Comparison of ENCODE assay signal across 16 cellular contexts in genomic region chr16:89759742-89760366, GRCh38. TPM values are rescaled to one million over a fixed set of nuclear protein-coding genes. Genes with fewer than 3 reads are reported as not detected.
DNase-seq lines count a peak whose midpoint lies in the region; ATAC-seq and TF ChIP-seq lines count a peak whose summit lies in the region.
"Had no signal": no experiment of that assay in that cellular context is flagged by ENCODE, and none has a peak within 500 bp of the region (broad histone marks: within the 10 kb centered on the region; RNA-seq: fewer than 3 reads in every experiment).

No MANE protein-coding gene starts in this region.

- H3K9ac ChIP-seq in HCT116 (ENCODE audit: low read length): no peak overlapping the region

- no peaks in the 10 kb centered on the region for H3K27me3 Mint-ChIP-seq in activated T-cell treated with anti-CD3 and anti-CD28 coated beads, Interleukin-2, amount 50 U/mL, for 24 hours
- no peaks in the 10 kb centered on the region for H3K27me3 Mint-ChIP-seq in central memory CD8-positive, alpha-beta T cell
- no peaks in the 10 kb centered on the region for H3K27me3 Mint-ChIP-seq in neural crest cell (ENCODE audit: low read depth)

- peaks cover 94% of the 10 kb centered on the region for H3K36me3 Mint-ChIP-seq in activated T-cell treated with anti-CD3 and anti-CD28 coated beads, Interleukin-2, amount 50 U/mL, for 24 hours (ENCODE audit: low read depth)
- H3K36me3 Mint-ChIP-seq in central memory CD8-positive, alpha-beta T cell (ENCODE audit: insufficient read depth): peaks cover 25% of the 10 kb centered on the region
- peaks cover 10% of the 10 kb centered on the region for H3K36me3 Mint-ChIP-seq in neural crest cell (ENCODE audit: low read depth)

- no peak overlapping the region for H3K4me2 ChIP-seq in HCT116 (ENCODE audit: low read length)

- TF ChIP-seq CTCF in HCT116 (IDR thresholded peaks at IDR 0.05 in 2 of 3, conservative IDR thresholded peaks at IDR 0.05 in 1 of 3; ENCODE audit: borderline replicate concordance in 1 of 3, insufficient read depth in 1 of 3, low read depth in 2 of 3, low read length in 2 of 3): no peak
- no peak for TF ChIP-seq CTCF in neural crest cell (conservative IDR thresholded peaks at IDR 0.05)
- TF ChIP-seq CTCF in coronary artery (IDR thresholded peaks at IDR 0.05): no peak

- ATAC-seq in HCT116: peak; percentile 56
- no peak for ATAC-seq in central memory CD8-positive, alpha-beta T cell (replicated peaks; ENCODE audit: extremely low read depth, poor library complexity, severe bottlenecking)

- DNase-seq in activated T-cell treated with anti-CD3 and anti-CD28 coated beads, Interleukin-2, amount 50 U/mL, for 24 hours: no peak
- no peak for DNase-seq in activated T-cell treated with anti-CD3 and anti-CD28 coated beads for 4 hours
- no peak for DNase-seq in HCT116 (ENCODE audit: low read depth, low spot score)
- DNase-seq in central memory CD8-positive, alpha-beta T cell (ENCODE audit: low spot score in 2 of 2): no peak
- no peak for DNase-seq in neural crest cell (ENCODE audit: low read depth, low spot score)
- no peak for DNase-seq in coronary artery (ENCODE audit: low spot score)
- DNase-seq in MG63: no peak
- no peak for DNase-seq in GM19238 (ENCODE audit: insufficient read length, low spot score)
- DNase-seq: anterior cingulate cortex, cortex of kidney, hippocampal formation, NCI-H1436, NCI-H446, SJCRH30 had no signal

- intact Hi-C loops in HCT116 (cut with micrococcal nuclease): no loop called here

- H2AFZ ChIP-seq in HCT116 (ENCODE audit: low read depth, low read length, poor library complexity, severe bottlenecking): no peak overlapping the region

- peak overlapping the region; percentile 86 for H3K27ac Mint-ChIP-seq in activated T-cell treated with anti-CD3 and anti-CD28 coated beads, Interleukin-2, amount 50 U/mL, for 24 hours
- no peak overlapping the region for H3K27ac Mint-ChIP-seq in central memory CD8-positive, alpha-beta T cell (ENCODE audit: low read depth)
- peak overlapping the region; percentile 27 for H3K27ac Mint-ChIP-seq in neural crest cell (ENCODE audit: unreplicated experiment)

- no peaks in the 10 kb centered on the region for H3K4me1 ChIP-seq in HCT116 (ENCODE audit: control insufficient read depth in 1 of 2, insufficient read depth in 2 of 2, low read length in 2 of 2)
- H3K4me1 ChIP-seq: prostate gland, SJCRH30 had no signal

- H3K9me2 ChIP-seq in HCT116 (ENCODE audit: insufficient read depth): no peaks in the 10 kb centered on the region

- H3K4me1 Mint-ChIP-seq in activated T-cell treated with anti-CD3 and anti-CD28 coated beads, Interleukin-2, amount 50 U/mL, for 24 hours (ENCODE audit: low read depth): peaks cover 33% of the 10 kb centered on the region
- peaks cover 33% of the 10 kb centered on the region for H3K4me1 Mint-ChIP-seq in central memory CD8-positive, alpha-beta T cell
- H3K4me1 Mint-ChIP-seq in neural crest cell: no peaks in the 10 kb centered on the region

- H3K36me3 ChIP-seq in HCT116 (ENCODE audit: control insufficient read depth in 1 of 2, insufficient read depth in 2 of 2, low read length in 2 of 2) (peaks cover 54 to 86% of the 10 kb centered on the region in 2 experiments), MG63 (peaks cover 11% of the 10 kb centered on the region)
- H3K36me3 ChIP-seq: prostate gland had no signal

- no peaks in the 10 kb centered on the region; the same call in 1 of the 2 replicates for H4K20me1 ChIP-seq in HCT116 (ENCODE audit: insufficient read depth)

- BruUV-seq in HCT116 (replicated peaks; lab: Mats Ljungman, UMichigan): no TSS peak

- CTCF ChIA-PET in HCT116 (lab: Charles Lee): no interaction called here

- H3K4me3 ChIP-seq in HCT116 (replicated peaks in 1 of 2; ENCODE audit: low read depth in 1 of 2, low read length in 2 of 2) (no peak overlapping the region), coronary artery (no peak overlapping the region), MG63 (no peak overlapping the region)
- H3K4me3 ChIP-seq: prostate gland, SJCRH30 had no signal

- H3K9me3 Mint-ChIP-seq in activated T-cell treated with anti-CD3 and anti-CD28 coated beads, Interleukin-2, amount 50 U/mL, for 24 hours: no peaks in the 10 kb centered on the region
- H3K9me3 Mint-ChIP-seq in central memory CD8-positive, alpha-beta T cell: no peaks in the 10 kb centered on the region
- H3K9me3 Mint-ChIP-seq in neural crest cell: no peaks in the 10 kb centered on the region

- POLR2A ChIA-PET in HCT116 (lab: Charles Lee): interaction anchor here (0.9 kb wide), 1 partner anchor 162 kb away, joined by 3 read pairs; no protein-coding TSS in a partner anchor

- TF ChIP-seq POLR2A in HCT116 (IDR thresholded peaks at IDR 0.05; ENCODE audit: borderline replicate concordance, extremely low read depth, insufficient read depth, insufficient read length): no peak

- peaks cover 57% of the 10 kb centered on the region for H3K79me2 ChIP-seq in HCT116 (ENCODE audit: insufficient read depth, low read length)

- no peak overlapping the region for H3K4me3 Mint-ChIP-seq in activated T-cell treated with anti-CD3 and anti-CD28 coated beads, Interleukin-2, amount 50 U/mL, for 24 hours
- peak overlapping the region; percentile 79 for H3K4me3 Mint-ChIP-seq in central memory CD8-positive, alpha-beta T cell
- H3K4me3 Mint-ChIP-seq in neural crest cell: no peak overlapping the region

- no peaks in the 10 kb centered on the region for H3K27me3 ChIP-seq in HCT116 (ENCODE audit: insufficient read depth, low read length)
- no peaks in the 10 kb centered on the region for H3K27me3 ChIP-seq in MG63
- H3K27me3 ChIP-seq: SJCRH30 had no signal

- H3K27ac ChIP-seq in HCT116 (ENCODE audit: low read depth, low read length) (no peak overlapping the region), coronary artery (no peak overlapping the region)
- H3K27ac ChIP-seq: HL-60, prostate gland, SJCRH30 had no signal

- RAD21 ChIA-PET in HCT116 (lab: Charles Lee; ENCODE audit: low non-redundant PET in 1 of 2, low total read pairs in 2 of 2, uncharacterized antibody in 2 of 2, unreplicated experiment in 2 of 2): no interaction called here

- H3K9me3 ChIP-seq in HCT116 (ENCODE audit: control insufficient read depth in 1 of 2, insufficient read depth in 1 of 2, low read depth in 1 of 2, low read length in 2 of 2) (no peaks in the 10 kb centered on the region), MG63 (no peaks in the 10 kb centered on the region)
- H3K9me3 ChIP-seq: prostate gland, SJCRH30 had no signal

- no peak for TF ChIP-seq RAD21 in HCT116 (IDR thresholded peaks at IDR 0.05; ENCODE audit: low read depth)

TF ChIP-seq in HCT116, 20 proteins besides CTCF, POLR2A, EP300 and RAD21:
- TF ChIP-seq ZFX (IDR thresholded peaks at IDR 0.05) (no peak), FOSL1 (IDR thresholded peaks at IDR 0.05; ENCODE audit: low read depth) (no peak)
- TF ChIP-seq, protein P1, sequence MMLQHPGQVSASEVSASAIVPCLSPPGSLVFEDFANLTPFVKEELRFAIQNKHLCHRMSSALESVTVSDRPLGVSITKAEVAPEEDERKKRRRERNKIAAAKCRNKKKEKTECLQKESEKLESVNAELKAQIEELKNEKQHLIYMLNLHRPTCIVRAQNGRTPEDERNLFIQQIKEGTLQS (IDR thresholded peaks at IDR 0.05): no peak
- TF ChIP-seq, protein P2, sequence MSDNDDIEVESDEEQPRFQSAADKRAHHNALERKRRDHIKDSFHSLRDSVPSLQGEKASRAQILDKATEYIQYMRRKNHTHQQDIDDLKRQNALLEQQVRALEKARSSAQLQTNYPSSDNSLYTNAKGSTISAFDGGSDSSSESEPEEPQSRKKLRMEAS (IDR thresholded peaks at IDR 0.05): no peak

RNA-seq across cellular contexts. Expression of gene ZNF276, which starts 38.5 kb away (rescaled TPM):
- 49.9 TPM for total RNA-seq in HCT116 (2021; ENCODE audit: unreplicated experiment)
- polyA plus RNA-seq in HCT116 (2012): 27.6 and 35.9 TPM in 2 replicates
- 31.6 and 32.9 TPM in 2 replicates for total RNA-seq in neural crest cell
- total RNA-seq in MG63 (2014; rRNA removed; shearing (Covaris generic); ENCODE audit: low replicate concordance): 4.5 and 4.9 TPM in 2 replicates

RNA-seq across cellular contexts. Expression of gene VPS9D1, which starts 39.2 kb away (rescaled TPM):
- total RNA-seq in HCT116 (2021; ENCODE audit: unreplicated experiment) (4.2 TPM), neural crest cell (18.0 and 20.2 TPM in 2 replicates)
- 5.9 and 6.2 TPM in 2 replicates for polyA plus RNA-seq in HCT116 (2012)
- 6.4 and 7.2 TPM in 2 replicates for total RNA-seq in MG63 (2014; rRNA removed; shearing (Covaris generic); ENCODE audit: low replicate concordance)

RNA-seq across cellular contexts. Expression of gene FANCA, which starts 56.6 kb away (rescaled TPM):
- total RNA-seq in HCT116 (2021; ENCODE audit: unreplicated experiment): 167 TPM
- 64.6 and 69.6 TPM in 2 replicates for polyA plus RNA-seq in HCT116 (2012)
- 118 and 129 TPM in 2 replicates for total RNA-seq in neural crest cell
- total RNA-seq in MG63 (2014; rRNA removed; shearing (Covaris generic); ENCODE audit: low replicate concordance): 11.9 and 13.1 TPM in 2 replicates

RNA-seq across cellular contexts. Expression of gene SPATA2L, which starts 58.3 kb away (rescaled TPM):
- 50.5 TPM for total RNA-seq in HCT116 (2021; ENCODE audit: unreplicated experiment)
- 31.9 and 37.5 TPM in 2 replicates for polyA plus RNA-seq in HCT116 (2012)
- total RNA-seq in neural crest cell: 8.6 and 10.6 TPM in 2 replicates
- total RNA-seq in MG63 (2014; rRNA removed; shearing (Covaris generic); ENCODE audit: low replicate concordance): 12.6 and 18.4 TPM in 2 replicates
